Comparison of ENCODE assay signal across 8 cellular contexts in genomic region chr21:28884481-28884880, GRCh38.
DNase-seq lines count a peak whose midpoint lies in the region; ATAC-seq and TF ChIP-seq lines count a peak whose summit lies in the region.

No MANE protein-coding gene starts in this region.

- H3K36me3 ChIP-seq in CD4-positive, alpha-beta memory T cell (ENCODE audit: insufficient read depth, low read length), result no peaks in the 10 kb centered on the region
- H3K36me3 ChIP-seq in OCI-LY7 (ENCODE audit: insufficient read depth, low read length) (no peaks in the 10 kb centered on the region; the same call in 1 of the 2 replicates), mucosa of descending colon (ENCODE audit: low read depth) (no peaks in the 10 kb centered on the region)

- no peaks in the 10 kb centered on the region for H3K79me2 ChIP-seq in OCI-LY7 (ENCODE audit: insufficient read depth, low read depth, low read length)

- no peaks in the 10 kb centered on the region for H4K20me1 ChIP-seq in OCI-LY7 (ENCODE audit: insufficient read depth, low read length)

- peaks cover 0 to 4% (median 0%) of the 10 kb centered on the region in 8 donors for H3K9me3 Mint-ChIP-seq in CD4-positive, alpha-beta memory T cell

- TF ChIP-seq CTCF in OCI-LY7 (conservative IDR thresholded peaks at IDR 0.05; ENCODE audit: low read length), result no peak
- TF ChIP-seq CTCF in coronary artery (IDR thresholded peaks at IDR 0.05), result no peak
- TF ChIP-seq CTCF in mucosa of descending colon (IDR thresholded peaks at IDR 0.05), result no peak

- H3K27ac ChIP-seq in CD4-positive, alpha-beta memory T cell (ENCODE audit: low read depth, low read length), result peak overlapping the region; percentile 87
- H3K27ac ChIP-seq in OCI-LY7 (ENCODE audit: low read depth, low read length, poor library complexity, severe bottlenecking), result peak overlapping the region; percentile 62
- H3K27ac ChIP-seq in coronary artery, result peak overlapping the region; percentile 77 to 95

- BruUV-seq in OCI-LY7 (replicated peaks; lab: Mats Ljungman, UMichigan), result TSS peak; percentile 81

- H3K9me2 ChIP-seq in OCI-LY7 (ENCODE audit: insufficient read depth, low read length), result no peaks in the 10 kb centered on the region

- peak overlapping the region; percentile 95 to 99 (median 98) for H3K27ac Mint-ChIP-seq in CD4-positive, alpha-beta memory T cell

- no peaks in the 10 kb centered on the region for H3K27me3 ChIP-seq in CD4-positive, alpha-beta memory T cell (ENCODE audit: insufficient read depth, low read length)

- ATAC-seq in GM21526 (IDR thresholded peaks at IDR 0.05; ENCODE audit: low FRiP score, unreplicated experiment) (peak; percentile 30), mucosa of descending colon (peak; percentile 32), HG02970 (IDR thresholded peaks at IDR 0.05; ENCODE audit: low FRiP score, unreplicated experiment) (no peak)

- intact Hi-C loops in CD4-positive, alpha-beta memory T cell (cut with micrococcal nuclease), result loop anchor here (2.0 to 10.0 kb wide), 2 partner anchors 280 to 414 kb away; partner anchors contain the start of gene BACH1
- intact Hi-C loops in OCI-LY7 (cut with micrococcal nuclease; ENCODE audit: unreplicated experiment) (no loop called here), mucosa of descending colon (cut with DNase I, micrococcal nuclease) (no loop called here)

- H3K4me2 ChIP-seq in OCI-LY7 (ENCODE audit: low read length), result peak overlapping the region; percentile 57

- peaks cover 18 to 19% of the 10 kb centered on the region in 2 donors for H3K36me3 Mint-ChIP-seq in CD4-positive, alpha-beta memory T cell

- POLR2A ChIA-PET in CD4-positive, alpha-beta memory T cell (lab: Charles Lee; ENCODE audit: partially characterized antibody), result interaction anchor here (0.9 to 6.2 kb wide), 9 partner anchors 48 to 192 kb away, joined by 3 to 42 read pairs (median 5); partner anchors contain the start of genes LTN1, RWDD2B and USP16
- POLR2A ChIA-PET in OCI-LY7 (lab: Charles Lee), result interaction anchor here (0.7 to 3.1 kb wide), 8 partner anchors 12 to 236 kb away, joined by 3 to 15 read pairs (median 3); partner anchors contain the start of gene CCT8

- DNase-seq in CD4-positive, alpha-beta memory T cell, result no peak
- peak; percentile 18 for DNase-seq in OCI-LY7 (ENCODE audit: low spot score)
- DNase-seq in coronary artery (ENCODE audit: low spot score), result no peak
- DNase-seq in mucosa of descending colon, result no peak
- DNase-seq in kidney glomerular epithelial cell (lab: John Stamatoyannopoulos, UW), result no peak
- no peak for DNase-seq in activated CD8-positive, alpha-beta memory T cell treated with anti-CD3 and anti-CD28 coated beads, Interleukin-2, amount 50 U/mL, for 48 hours

- peak overlapping the region; percentile 20 to 70 for H3K4me3 ChIP-seq in CD4-positive, alpha-beta memory T cell (ENCODE audit: low read length in 2 of 2)
- H3K4me3 ChIP-seq in OCI-LY7 (ENCODE audit: low read depth, low read length, poor library complexity, severe bottlenecking) (peak overlapping the region; percentile 67), coronary artery (peak overlapping the region; percentile 76), mucosa of descending colon (peak overlapping the region; percentile 38)

- peak overlapping the region; percentile 92 to 98 (median 96) for H3K4me3 Mint-ChIP-seq in CD4-positive, alpha-beta memory T cell

- H3K9me3 ChIP-seq in CD4-positive, alpha-beta memory T cell (ENCODE audit: control insufficient read depth in 1 of 2, low read length in 2 of 2), result no peaks in the 10 kb centered on the region
- H3K9me3 ChIP-seq in OCI-LY7 (ENCODE audit: low read length) (peaks cover 6% of the 10 kb centered on the region; the same call in 1 of the 2 replicates), mucosa of descending colon (no peaks in the 10 kb centered on the region)

- peaks cover 15 to 31% (median 19%) of the 10 kb centered on the region in 4 donors for H3K4me1 Mint-ChIP-seq in CD4-positive, alpha-beta memory T cell

- H3K4me1 ChIP-seq in CD4-positive, alpha-beta memory T cell (ENCODE audit: insufficient read depth, low read length), result peaks cover 20% of the 10 kb centered on the region
- peaks cover 11% of the 10 kb centered on the region for H3K4me1 ChIP-seq in OCI-LY7 (ENCODE audit: insufficient read depth, low read length, poor library complexity, severe bottlenecking)
- H3K4me1 ChIP-seq in mucosa of descending colon (ENCODE audit: low read depth), result peaks cover 3% of the 10 kb centered on the region

- peak overlapping the region; percentile 71 for H2AFZ ChIP-seq in OCI-LY7 (ENCODE audit: low read length)

- CTCF ChIA-PET in CD4-positive, alpha-beta memory T cell (lab: Charles Lee; ENCODE audit: partially characterized antibody), result interaction anchor here (0.8 to 2.2 kb wide), 3 partner anchors 52 to 139 kb away, joined by 4 to 6 read pairs (median 4); no protein-coding TSS in a partner anchor
- CTCF ChIA-PET in OCI-LY7 (lab: Charles Lee; ENCODE audit: unreplicated experiment), result no interaction called here

- H3K27me3 Mint-ChIP-seq in CD4-positive, alpha-beta memory T cell, result peaks cover 0 to 1% of the 10 kb centered on the region in 2 donors
